21 cellular contexts compared by ENCODE assay signal in genomic region chr16:27215660-27216059, GRCh38.
"Had no signal": no experiment of that assay in that cellular context is flagged by ENCODE, and none has a peak within 500 bp of the region (broad histone marks: within the 10 kb centered on the region; RNA-seq: fewer than 3 reads in every experiment).

No MANE protein-coding gene starts in this region.

- H3K4me1 Mint-ChIP-seq: activated CD4-positive, alpha-beta memory T cell treated with anti-CD3 and anti-CD28 coated beads, Interleukin-2, amount 10 ng/mL, durations not matched to agents 7 days and 5 days had no signal

- DNase-seq: activated CD4-positive, alpha-beta memory T cell treated with anti-CD3 and anti-CD28 coated beads, Interleukin-2, amount 10 ng/mL, durations not matched to agents 7 days and 5 days; activated CD4-positive, alpha-beta T cell treated with anti-CD3 and anti-CD28 coated beads for 1 hour; activated CD4-positive, alpha-beta T cell treated with anti-CD3 and anti-CD28 coated beads, Interleukin-2, amount 10 ng/mL, durations not matched to agents 24 days and 14 days; activated T-cell treated with anti-CD3 and anti-CD28 coated beads for 4 hours; activated T-cell treated with anti-CD3 and anti-CD28 coated beads, Interleukin-2, amount 50 U/mL, for 72 hours; Karpas-422; MM.1S; NCI-H1105; NCI-H1436; NCI-H1694 treated with DMSO at 0.1 percent for 48 hours; NCI-H2029 treated with DMSO at 0.1 percent for 48 hours; NCI-H446; NCI-H524; PC-3; SHP77 had no signal

- ATAC-seq: activated T-cell treated with anti-CD3 and anti-CD28 coated beads, Interleukin-2, amount 50 U/mL, for 72 hours; PC-3; SK-N-SH treated with all-trans-retinoic acid at 6 μM for 48 hours; WTC11 had no signal

- H3K9me3 ChIP-seq: SJSA1 had no signal

- H3K27me3 ChIP-seq: SJSA1 had no signal

- H3K27ac Mint-ChIP-seq: activated CD4-positive, alpha-beta memory T cell treated with anti-CD3 and anti-CD28 coated beads, Interleukin-2, amount 10 ng/mL, durations not matched to agents 7 days and 5 days; activated CD4-positive, alpha-beta T cell treated with anti-CD3 and anti-CD28 coated beads, Interleukin-2, amount 10 ng/mL, durations not matched to agents 24 days and 14 days; activated naive CD4-positive, alpha-beta T cell treated with anti-CD3 and anti-CD28 coated beads, Interleukin-2, amount 50 U/mL, for 24 hours; activated T-cell treated with anti-CD3 and anti-CD28 coated beads, Interleukin-2, amount 50 U/mL, for 72 hours; T-helper 1 cell treated with Interleukin-12 subunit alpha and Interleukin-12 subunit beta and Interleukin-4 antibody, amounts not matched to agents 30 μg/mL and 1 μg/mL, for 36 hours; WTC11 had no signal

- H3K27ac ChIP-seq: SJSA1 had no signal

- H3K4me3 Mint-ChIP-seq: activated CD4-positive, alpha-beta memory T cell treated with anti-CD3 and anti-CD28 coated beads, Interleukin-2, amount 10 ng/mL, durations not matched to agents 7 days and 5 days; activated CD4-positive, alpha-beta T cell treated with anti-CD3 and anti-CD28 coated beads, Interleukin-2, amount 10 ng/mL, durations not matched to agents 24 days and 14 days; activated naive CD4-positive, alpha-beta T cell treated with anti-CD3 and anti-CD28 coated beads, Interleukin-2, amount 50 U/mL, for 24 hours; activated T-cell treated with anti-CD3 and anti-CD28 coated beads, Interleukin-2, amount 50 U/mL, for 72 hours; T-helper 1 cell treated with Interleukin-12 subunit alpha and Interleukin-12 subunit beta and Interleukin-4 antibody, amounts not matched to agents 30 μg/mL and 1 μg/mL, for 36 hours; WTC11 had no signal

- H3K4me3 ChIP-seq: SJSA1 had no signal

- H3K36me3 ChIP-seq: SJSA1 had no signal

- H3K4me1 ChIP-seq: SJSA1 had no signal

- H3K27me3 Mint-ChIP-seq: activated CD4-positive, alpha-beta memory T cell treated with anti-CD3 and anti-CD28 coated beads, Interleukin-2, amount 10 ng/mL, durations not matched to agents 7 days and 5 days; activated CD4-positive, alpha-beta T cell treated with anti-CD3 and anti-CD28 coated beads, Interleukin-2, amount 10 ng/mL, durations not matched to agents 24 days and 14 days; activated naive CD4-positive, alpha-beta T cell treated with anti-CD3 and anti-CD28 coated beads, Interleukin-2, amount 50 U/mL, for 24 hours had no signal

- FAIRE-seq: RCC 7860 had no signal

- H3K9me3 Mint-ChIP-seq: activated CD4-positive, alpha-beta memory T cell treated with anti-CD3 and anti-CD28 coated beads, Interleukin-2, amount 10 ng/mL, durations not matched to agents 7 days and 5 days; activated CD4-positive, alpha-beta T cell treated with anti-CD3 and anti-CD28 coated beads, Interleukin-2, amount 10 ng/mL, durations not matched to agents 24 days and 14 days; activated naive CD4-positive, alpha-beta T cell treated with anti-CD3 and anti-CD28 coated beads, Interleukin-2, amount 50 U/mL, for 24 hours; activated T-cell treated with anti-CD3 and anti-CD28 coated beads, Interleukin-2, amount 50 U/mL, for 72 hours; T-helper 1 cell treated with Interleukin-12 subunit alpha and Interleukin-12 subunit beta and Interleukin-4 antibody, amounts not matched to agents 30 μg/mL and 1 μg/mL, for 36 hours; WTC11 had no signal
